Comparison of ENCODE assay signal across 1 cellular context in genomic region chr1:23568608-23569383, GRCh38.
TF ChIP-seq lines count a peak whose summit lies in the region.

No MANE protein-coding gene starts in this region.

TF ChIP-seq in K562, 482 proteins besides CTCF, POLR2A, EP300 and RAD21 (continued from another document and continues in another):
- 0 out of 2 replicates have a peak, but pooled peaks have one; percentile 51 for TF ChIP-seq ARID2 (IDR thresholded peaks at IDR 0.05)
- TF ChIP-seq BCOR (IDR thresholded peaks at IDR 0.05), result peak; percentile 86
- TF ChIP-seq MECOM (CRISPR knock-in tag; IDR thresholded peaks at IDR 0.05), result 0 out of 2 replicates have a peak, but pooled peaks have one; percentile 35
- TF ChIP-seq OTX1 (CRISPR knock-in tag; IDR thresholded peaks at IDR 0.05), result peak; percentile 86; the same call in 1 of the 2 replicates
- peak; percentile 85 for TF ChIP-seq SMARCA4 (IDR thresholded peaks at IDR 0.05)
- TF ChIP-seq ATF3 (IDR thresholded peaks at IDR 0.05), result no peak
- TF ChIP-seq ATF3 (CRISPR knock-in tag; conservative IDR thresholded peaks at IDR 0.05), result no peak
- TF ChIP-seq PHF8 (IDR thresholded peaks at IDR 0.05; ENCODE audit: borderline replicate concordance, low read length), result peak; percentile 19; the same call in 1 of the 2 replicates
- no peak for TF ChIP-seq ZBTB7A (IDR thresholded peaks at IDR 0.05; ENCODE audit: borderline replicate concordance, control insufficient read depth, low read depth, low read length)
- TF ChIP-seq KAT8 (IDR thresholded peaks at IDR 0.05; ENCODE audit: low read depth), result 0 out of 2 replicates have a peak, but pooled peaks have one; percentile 33
- peak; percentile 89 for TF ChIP-seq ZNF384 (IDR thresholded peaks at IDR 0.05; ENCODE audit: low read depth, low read length)
- TF ChIP-seq CBFA2T3 (IDR thresholded peaks at IDR 0.05), result 0 out of 2 replicates have a peak, but pooled peaks have one; percentile 7
- no peak for TF ChIP-seq TFAM (CRISPR knock-in tag; conservative IDR thresholded peaks at IDR 0.05)
- 0 out of 2 replicates have a peak, but pooled peaks have one; percentile 32 for TF ChIP-seq TRIM25 (IDR thresholded peaks at IDR 0.05; ENCODE audit: borderline replicate concordance)
- peak; percentile 55; the same call in 1 of the 2 replicates for TF ChIP-seq ARID1B (IDR thresholded peaks at IDR 0.05)
- TF ChIP-seq RBM22 (IDR thresholded peaks at IDR 0.05; ENCODE audit: low read depth, low read length, poor library complexity, severe bottlenecking), result no peak
- peak; percentile 71; the same call in 1 of the 2 replicates for TF ChIP-seq SUPT5H (IDR thresholded peaks at IDR 0.05)
- peak; percentile 71; the same call in 1 of the 2 replicates for TF ChIP-seq ZBTB40 (IDR thresholded peaks at IDR 0.05)
- TF ChIP-seq ZBTB40 (CRISPR knock-in tag; IDR thresholded peaks at IDR 0.05), result no peak
- 0 out of 2 replicates have a peak, but pooled peaks have one; percentile 44 for TF ChIP-seq MBD1 (CRISPR knock-in tag; IDR thresholded peaks at IDR 0.05)
- 0 out of 2 replicates have a peak, but pooled peaks have one; percentile 20 for TF ChIP-seq CTBP1 (IDR thresholded peaks at IDR 0.05; ENCODE audit: borderline replicate concordance)
- TF ChIP-seq AFF1 (IDR thresholded peaks at IDR 0.05; ENCODE audit: low read depth in 1 of 2, partially characterized antibody in 2 of 2), result peak; percentile 49 to 70
- TF ChIP-seq TRIM24 (IDR thresholded peaks at IDR 0.05), result peak; percentile 38 to 54; a peak in 1 of 4 replicates
- peak; percentile 55; the same call in 1 of the 2 replicates for TF ChIP-seq ZEB2 (IDR thresholded peaks at IDR 0.05)
- no peak for TF ChIP-seq SNAPC5 (CRISPR knock-in tag; IDR thresholded peaks at IDR 0.05)
- TF ChIP-seq ARID3B (CRISPR knock-in tag; IDR thresholded peaks at IDR 0.05; ENCODE audit: borderline replicate concordance), result no peak
- TF ChIP-seq THRB (CRISPR knock-in tag; conservative IDR thresholded peaks at IDR 0.05), result peak; percentile 90
- 0 out of 2 replicates have a peak, but pooled peaks have one; percentile 12 for TF ChIP-seq TAL1 (IDR thresholded peaks at IDR 0.05)
- peak; percentile 70 for TF ChIP-seq PRDM10 (IDR thresholded peaks at IDR 0.05; ENCODE audit: partially characterized antibody)
